ENCODE assay signal across 8 cellular contexts in the genomic region with DNA sequence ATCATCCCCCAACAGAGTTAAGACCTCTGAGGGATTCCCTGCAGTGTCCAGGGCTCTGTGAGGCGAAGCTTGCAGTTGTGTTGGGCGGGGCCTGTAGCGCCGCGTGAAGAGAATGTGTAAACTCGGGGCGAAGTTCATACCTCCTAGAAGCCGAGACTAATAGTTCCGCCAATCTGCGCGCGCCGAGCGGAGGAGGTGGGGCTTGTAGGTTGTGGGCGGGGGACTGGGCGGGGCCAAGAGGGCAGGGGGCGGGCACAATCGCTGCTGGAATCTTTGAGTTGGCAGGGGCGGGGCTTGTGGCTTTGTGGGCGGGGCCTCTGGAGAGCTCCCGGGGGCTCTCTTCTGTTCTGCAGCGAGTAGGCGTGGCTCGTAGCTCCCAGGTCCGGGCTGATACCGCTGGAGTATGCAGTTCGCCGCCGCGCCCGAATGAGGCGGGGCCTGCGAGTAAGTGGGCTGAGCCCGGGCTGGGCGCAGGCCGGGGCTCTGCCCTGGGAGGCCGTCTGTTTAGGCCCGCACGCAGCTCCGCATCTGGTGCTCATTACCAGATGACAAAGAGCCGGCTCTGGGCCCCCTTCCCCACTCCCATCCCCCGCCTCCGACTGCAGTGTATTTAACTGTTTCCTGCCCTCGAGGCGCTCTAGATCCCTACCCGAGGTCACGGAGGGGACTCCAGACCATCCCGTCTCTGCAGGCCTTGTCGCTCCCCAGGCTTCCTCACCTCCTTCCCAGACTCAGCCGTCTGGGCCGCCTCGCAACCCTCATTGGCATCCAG. TPM values are rescaled to one million over a fixed set of nuclear protein-coding genes. Genes with fewer than 3 reads are reported as not detected.
A peak's percentile ranks its signal among the peaks of the same experiment; 100 is the strongest.
DNase-seq lines count a peak whose midpoint lies in the region; ATAC-seq and TF ChIP-seq lines count a peak whose summit lies in the region.

No MANE protein-coding gene starts in this region.

- peak; percentile 36 for ATAC-seq in GM18873 (IDR thresholded peaks at IDR 0.05; ENCODE audit: low FRiP score, unreplicated experiment)
- peak; percentile 51 for ATAC-seq in HG03108 (IDR thresholded peaks at IDR 0.05; ENCODE audit: unreplicated experiment)

- DNase-seq in NCI-H2171 treated with DMSO at 0.1 percent for 48 hours (lab: John Stamatoyannopoulos, UW) (peak; percentile 98), WERI-Rb-1 (peak; percentile 99), breast epithelium (ENCODE audit: low spot score in 2 of 2) (peak; percentile 94 to 97)

- peaks cover 34% of the 10 kb centered on the region for H3K79me2 ChIP-seq in ACC112 (ENCODE audit: control insufficient read depth, insufficient read depth, low read length, unreplicated experiment)

- H3K36me3 ChIP-seq in ACC112 (ENCODE audit: insufficient read depth, low read length), result no peaks in the 10 kb centered on the region
- no peaks in the 10 kb centered on the region for H3K36me3 ChIP-seq in WERI-Rb-1
- H3K36me3 ChIP-seq in breast epithelium, result no peaks in the 10 kb centered on the region
- H3K36me3 ChIP-seq in iPS-20b (ENCODE audit: insufficient read depth, low read depth, low read length), result no peaks in the 10 kb centered on the region
- no peaks in the 10 kb centered on the region for H3K36me3 ChIP-seq in skeletal muscle tissue (ENCODE audit: control insufficient read depth in 3 of 3, insufficient read depth in 3 of 3, low read length in 3 of 3)

- peak overlapping the region; percentile 27 for H2AFZ ChIP-seq in ACC112 (ENCODE audit: low read length, unreplicated experiment)

- no peak for TF ChIP-seq POLR2A in breast epithelium (IDR thresholded peaks at IDR 0.05)

- H3K4me1 ChIP-seq in ACC112 (ENCODE audit: control insufficient read depth, insufficient read depth, low read length, unreplicated experiment), result peaks cover 17% of the 10 kb centered on the region
- H3K4me1 ChIP-seq in breast epithelium, result peaks cover 3 to 10% of the 10 kb centered on the region in 2 donors
- peaks cover 11% of the 10 kb centered on the region; the same call in 1 of the 2 replicates for H3K4me1 ChIP-seq in iPS-20b (ENCODE audit: insufficient read depth, low read length)
- H3K4me1 ChIP-seq in skeletal muscle tissue (ENCODE audit: control insufficient read depth in 3 of 3, insufficient read depth in 3 of 3, low read length in 3 of 3), result peaks cover 11 to 34% (median 24%) of the 10 kb centered on the region in 3 donors

- intact Hi-C loops in breast epithelium (cut with DNase I; ENCODE audit: low total_unique reads), result no loop called here

- H3K4me3 ChIP-seq in ACC112 (ENCODE audit: low read depth, low read length) (peak overlapping the region; percentile 94), WERI-Rb-1 (ENCODE audit: low read depth, low read length) (peak overlapping the region; percentile 69), breast epithelium (peak overlapping the region; percentile 53 to 77 (median 64)), iPS-20b (ENCODE audit: low read length) (peak overlapping the region; percentile 90), skeletal muscle tissue (ENCODE audit: low read length in 3 of 3) (peak overlapping the region; percentile 82 to 91 (median 87))

- TF ChIP-seq CTCF in WERI-Rb-1 (IDR thresholded peaks at IDR 0.05; ENCODE audit: low read depth, low read length), result no peak
- TF ChIP-seq CTCF in breast epithelium (IDR thresholded peaks at IDR 0.05), result no peak

- H3K27me3 ChIP-seq in ACC112 (ENCODE audit: insufficient read depth, low read length), result no peaks in the 10 kb centered on the region
- no peaks in the 10 kb centered on the region for H3K27me3 ChIP-seq in WERI-Rb-1 (ENCODE audit: insufficient read depth, low read depth, severe bottlenecking)
- H3K27me3 ChIP-seq in breast epithelium, result peaks cover 3% of the 10 kb centered on the region in 2 donors
- H3K27me3 ChIP-seq in iPS-20b (ENCODE audit: insufficient read depth, low read length), result peaks cover 18% of the 10 kb centered on the region
- peaks cover 18 to 27% (median 22%) of the 10 kb centered on the region in 3 donors for H3K27me3 ChIP-seq in skeletal muscle tissue (ENCODE audit: control insufficient read depth in 3 of 3, insufficient read depth in 3 of 3, low read length in 3 of 3)

- H3K9me3 ChIP-seq in WERI-Rb-1 (ENCODE audit: severe bottlenecking) (no peaks in the 10 kb centered on the region), breast epithelium (no peaks in the 10 kb centered on the region), iPS-20b (ENCODE audit: insufficient read depth, low read depth, low read length) (no peaks in the 10 kb centered on the region), skeletal muscle tissue (ENCODE audit: control insufficient read depth in 3 of 3, low read length in 3 of 3) (no peaks in the 10 kb centered on the region)

- H3K9ac ChIP-seq in iPS-20b (ENCODE audit: low read depth, low read length), result peak overlapping the region; percentile 67; the same call in 1 of the 2 replicates
- peak overlapping the region; percentile 59 to 81 (median 68) for H3K9ac ChIP-seq in skeletal muscle tissue (ENCODE audit: low read depth in 1 of 3, low read length in 3 of 3)

- peak overlapping the region; percentile 97 for H3K27ac ChIP-seq in ACC112 (ENCODE audit: low read depth, low read length)
- H3K27ac ChIP-seq in WERI-Rb-1, result peak overlapping the region; percentile 85
- H3K27ac ChIP-seq in breast epithelium, result peak overlapping the region; percentile 83 to 95
- no peak overlapping the region for H3K27ac ChIP-seq in iPS-20b (ENCODE audit: low read length)
- peak overlapping the region; percentile 82 for H3K27ac ChIP-seq in skeletal muscle tissue (ENCODE audit: low read depth, low read length)

RNA-seq across cellular contexts. Expression of gene CD248, which starts 4.1 kb away (rescaled TPM):
- total RNA-seq in breast epithelium (10 to 100 TPM; 17.3 to 69.1 (median 24.9) TPM), skeletal muscle tissue (19.3 TPM)

RNA-seq across cellular contexts. Expression of gene TMEM151A, which starts 21.0 kb away (rescaled TPM):
- total RNA-seq in breast epithelium (1 to 10 TPM in 1 of 3 donors, under 1 TPM in 2; 0.16 to 1.6 (median 0.33) TPM), skeletal muscle tissue (not detected)

RNA-seq across cellular contexts. Expression of gene RIN1, which starts 23.5 kb away (rescaled TPM):
- total RNA-seq in breast epithelium (1 to 10 TPM; 3.2 to 6.6 (median 5.2) TPM), skeletal muscle tissue (5.7 TPM)

RNA-seq across cellular contexts. Expression of gene YIF1A, which starts 23.8 kb away (rescaled TPM):
- 10 to 100 TPM; 56.8 to 61.4 (median 57.7) TPM for total RNA-seq in breast epithelium
- total RNA-seq in skeletal muscle tissue, result 57.4 TPM

RNA-seq across cellular contexts. Expression of gene BRMS1, which starts 32.2 kb away (rescaled TPM):
- total RNA-seq in breast epithelium, result 10 to 100 TPM; 52.0 to 61.6 (median 54.3) TPM
- total RNA-seq in skeletal muscle tissue, result 28.2 TPM
